In genomic region chr1:193479187-193479586, GRCh38 we compare ENCODE assay signal across 8 cellular contexts.
DNase-seq lines count a peak whose midpoint lies in the region; ATAC-seq and TF ChIP-seq lines count a peak whose summit lies in the region.

No MANE protein-coding gene starts in this region.

- POLR2A ChIA-PET in naive thymus-derived CD8-positive, alpha-beta T cell (lab: Charles Lee), result interaction anchor here (0.6 to 2.2 kb wide), 9 partner anchors 9 to 557 kb away, joined by 3 to 10 read pairs (median 5); no protein-coding TSS in a partner anchor

- no peak overlapping the region for H3K4me3 ChIP-seq in vagina
- no peak overlapping the region for H3K4me3 ChIP-seq in heart left ventricle

- intact Hi-C loops in vagina (cut with DNase I) (no loop called here), heart left ventricle (cut with DNase I) (no loop called here)

- H3K9me3 Mint-ChIP-seq in naive thymus-derived CD8-positive, alpha-beta T cell, result peaks cover 4 to 33% (median 26%) of the 10 kb centered on the region in 9 donors

- H3K9me3 ChIP-seq in vagina, result no peaks in the 10 kb centered on the region
- H3K9me3 ChIP-seq in heart left ventricle, result no peaks in the 10 kb centered on the region

- H3K27ac ChIP-seq in vagina (no peak overlapping the region), heart left ventricle (peak overlapping the region in 1 of 12 donors; percentile 53)

- H3K27me3 ChIP-seq in vagina (no peaks in the 10 kb centered on the region), heart left ventricle (no peaks in the 10 kb centered on the region)

- H3K4me3 Mint-ChIP-seq in naive thymus-derived CD8-positive, alpha-beta T cell, result peak overlapping the region; percentile 20 to 73 (median 60)

- H3K4me1 Mint-ChIP-seq in naive thymus-derived CD8-positive, alpha-beta T cell, result peaks cover 26 to 55% (median 51%) of the 10 kb centered on the region in 4 donors

- peak; percentile 99 for ATAC-seq in GM19438 (IDR thresholded peaks at IDR 0.05; ENCODE audit: low read depth, unreplicated experiment)
- peak; percentile 98 for ATAC-seq in HG03354 (IDR thresholded peaks at IDR 0.05; ENCODE audit: poor library complexity, severe bottlenecking, unreplicated experiment)
- ATAC-seq in naive thymus-derived CD8-positive, alpha-beta T cell, result peak; percentile 96 to 97
- no peak for ATAC-seq in heart left ventricle

- H3K4me1 ChIP-seq in vagina, result no peaks in the 10 kb centered on the region
- H3K4me1 ChIP-seq in heart left ventricle, result no peaks in the 10 kb centered on the region

- no peaks in the 10 kb centered on the region for H3K27me3 Mint-ChIP-seq in naive thymus-derived CD8-positive, alpha-beta T cell

- H3K36me3 Mint-ChIP-seq in naive thymus-derived CD8-positive, alpha-beta T cell, result peaks cover 0 to 33% (median 32%) of the 10 kb centered on the region in 3 donors

- no peak for TF ChIP-seq POLR2A in vagina (IDR thresholded peaks at IDR 0.05)
- TF ChIP-seq POLR2A in heart left ventricle (IDR thresholded peaks at IDR 0.05), result no peak

- 66 to 78% (median 74%) methylated on average over 3 of the region's 3 CpGs for WGBS in heart left ventricle, 4 donors

- DNase-seq in activated CD4-positive, alpha-beta T cell treated with anti-CD3 and anti-CD28 coated beads, Interleukin-2, amount 50 U/mL, for 4 hours, result peak; percentile 49 to 51
- DNase-seq in naive thymus-derived CD8-positive, alpha-beta T cell, result peak; percentile 22 to 95 (median 82)
- DNase-seq in vagina (ENCODE audit: extremely low spot score in 2 of 2) (no peak), heart left ventricle (no peak), DMS114 treated with DMSO at 0.1 percent for 48 hours (lab: John Stamatoyannopoulos, UW; ENCODE audit: unreplicated experiment) (no peak), NCI-H2196 (lab: John Stamatoyannopoulos, UW; ENCODE audit: unreplicated experiment) (no peak)

- H3K27ac Mint-ChIP-seq in naive thymus-derived CD8-positive, alpha-beta T cell, result peak overlapping the region; percentile 90 to 99 (median 93)

- TF ChIP-seq CTCF in vagina (IDR thresholded peaks at IDR 0.05) (no peak), heart left ventricle (IDR thresholded peaks at IDR 0.05) (no peak)

- H3K36me3 ChIP-seq in vagina (no peaks in the 10 kb centered on the region), heart left ventricle (no peaks in the 10 kb centered on the region)

Comparison
In these comparisons a context has a peak if more than half of its experiments do, and no peak if none do; other contexts are left out.
1. ATAC-seq: peak in GM19438 (single experiment), HG03354 (single experiment) and naive thymus-derived CD8-positive, alpha-beta T cell (2 of 2); none in heart left ventricle (0 of 4).
2. DNase-seq: peak in activated CD4-positive, alpha-beta T cell treated with anti-CD3 and anti-CD28 coated beads, Interleukin-2, amount 50 U/mL, for 4 hours (2 of 2) and naive thymus-derived CD8-positive, alpha-beta T cell (10 of 10); none in vagina (0 of 2), heart left ventricle (0 of 5), DMS114 treated with DMSO at 0.1 percent for 48 hours (single experiment) and NCI-H2196 (single experiment).